ENCODE assay signal across 1 cellular context in the genomic region with DNA sequence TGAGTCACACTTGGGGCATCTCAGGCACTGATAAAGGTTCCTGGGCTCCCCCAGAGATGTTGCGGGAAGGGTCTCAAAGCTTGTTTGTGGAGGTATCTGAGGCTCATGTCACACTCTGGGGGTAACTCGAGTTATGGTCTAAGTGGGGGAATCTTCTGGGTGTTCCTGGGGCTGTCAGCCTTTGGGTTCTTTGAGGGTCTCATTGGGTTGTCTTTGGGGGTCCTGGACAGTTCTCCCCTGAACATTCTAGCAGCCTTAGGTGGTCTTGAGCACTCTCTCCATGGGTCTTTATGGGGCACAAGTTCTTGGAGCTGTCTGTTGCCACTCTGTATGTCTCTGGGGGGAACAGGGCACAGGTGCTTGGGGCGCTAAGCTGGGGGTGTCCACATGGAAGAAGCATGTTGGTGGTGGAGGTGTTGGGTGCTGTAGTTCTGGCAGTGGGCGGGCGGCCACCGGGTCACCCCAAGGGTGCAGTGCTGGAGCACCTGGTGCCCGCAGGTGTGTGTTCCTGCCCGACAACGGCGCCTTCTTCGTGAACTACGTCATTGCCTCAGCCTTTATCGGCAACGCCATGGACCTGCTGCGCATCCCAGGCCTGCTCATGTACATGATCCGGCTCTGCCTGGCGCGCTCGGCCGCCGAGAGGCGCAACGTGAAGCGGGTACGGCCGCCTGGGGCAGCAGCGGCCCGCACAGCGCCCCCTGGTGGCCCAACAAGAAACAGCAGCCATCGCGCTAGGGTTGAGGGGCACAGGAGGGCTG.
TF ChIP-seq lines count a peak whose summit lies in the region.

No MANE protein-coding gene starts in this region.

TF ChIP-seq in K562, 482 proteins besides CTCF, POLR2A, EP300 and RAD21 (continued from another document and continues in another):
- TF ChIP-seq, protein P1, sequence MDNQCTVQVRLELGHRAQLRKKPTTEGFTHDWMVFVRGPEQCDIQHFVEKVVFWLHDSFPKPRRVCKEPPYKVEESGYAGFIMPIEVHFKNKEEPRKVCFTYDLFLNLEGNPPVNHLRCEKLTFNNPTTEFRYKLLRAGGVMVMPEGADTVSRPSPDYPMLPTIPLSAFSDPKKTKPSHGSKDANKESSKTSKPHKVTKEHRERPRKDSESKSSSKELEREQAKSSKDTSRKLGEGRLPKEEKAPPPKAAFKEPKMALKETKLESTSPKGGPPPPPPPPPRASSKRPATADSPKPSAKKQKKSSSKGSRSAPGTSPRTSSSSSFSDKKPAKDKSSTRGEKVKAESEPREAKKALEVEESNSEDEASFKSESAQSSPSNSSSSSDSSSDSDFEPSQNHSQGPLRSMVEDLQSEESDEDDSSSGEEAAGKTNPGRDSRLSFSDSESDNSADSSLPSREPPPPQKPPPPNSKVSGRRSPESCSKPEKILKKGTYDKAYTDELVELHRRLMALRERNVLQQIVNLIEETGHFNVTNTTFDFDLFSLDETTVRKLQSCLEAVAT (IDR thresholded peaks at IDR 0.05): peak in 1 of 2 experiments; percentile 92; a peak in 2 of 4 replicates
- TF ChIP-seq PHF21A (IDR thresholded peaks at IDR 0.05; ENCODE audit: borderline replicate concordance, low read depth): peak; percentile 76; the same call in 1 of the 2 replicates
- TF ChIP-seq RBM15 (IDR thresholded peaks at IDR 0.05; ENCODE audit: insufficient read depth, low read length): no peak
- TF ChIP-seq, protein P2, sequence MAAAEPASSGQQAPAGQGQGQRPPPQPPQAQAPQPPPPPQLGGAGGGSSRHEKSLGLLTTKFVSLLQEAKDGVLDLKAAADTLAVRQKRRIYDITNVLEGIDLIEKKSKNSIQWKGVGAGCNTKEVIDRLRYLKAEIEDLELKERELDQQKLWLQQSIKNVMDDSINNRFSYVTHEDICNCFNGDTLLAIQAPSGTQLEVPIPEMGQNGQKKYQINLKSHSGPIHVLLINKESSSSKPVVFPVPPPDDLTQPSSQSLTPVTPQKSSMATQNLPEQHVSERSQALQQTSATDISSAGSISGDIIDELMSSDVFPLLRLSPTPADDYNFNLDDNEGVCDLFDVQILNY (CRISPR knock-in tag; IDR thresholded peaks at IDR 0.05): peak; percentile 91
- peak; percentile 59 for TF ChIP-seq RBFOX2 (IDR thresholded peaks at IDR 0.05; ENCODE audit: low read depth, low read length)
- TF ChIP-seq ZNF347 (CRISPR knock-in tag; IDR thresholded peaks at IDR 0.05; ENCODE audit: low read depth): no peak
- TF ChIP-seq ESRRB (CRISPR knock-in tag; IDR thresholded peaks at IDR 0.05; ENCODE audit: borderline replicate concordance): no peak
- TF ChIP-seq, protein P3, sequence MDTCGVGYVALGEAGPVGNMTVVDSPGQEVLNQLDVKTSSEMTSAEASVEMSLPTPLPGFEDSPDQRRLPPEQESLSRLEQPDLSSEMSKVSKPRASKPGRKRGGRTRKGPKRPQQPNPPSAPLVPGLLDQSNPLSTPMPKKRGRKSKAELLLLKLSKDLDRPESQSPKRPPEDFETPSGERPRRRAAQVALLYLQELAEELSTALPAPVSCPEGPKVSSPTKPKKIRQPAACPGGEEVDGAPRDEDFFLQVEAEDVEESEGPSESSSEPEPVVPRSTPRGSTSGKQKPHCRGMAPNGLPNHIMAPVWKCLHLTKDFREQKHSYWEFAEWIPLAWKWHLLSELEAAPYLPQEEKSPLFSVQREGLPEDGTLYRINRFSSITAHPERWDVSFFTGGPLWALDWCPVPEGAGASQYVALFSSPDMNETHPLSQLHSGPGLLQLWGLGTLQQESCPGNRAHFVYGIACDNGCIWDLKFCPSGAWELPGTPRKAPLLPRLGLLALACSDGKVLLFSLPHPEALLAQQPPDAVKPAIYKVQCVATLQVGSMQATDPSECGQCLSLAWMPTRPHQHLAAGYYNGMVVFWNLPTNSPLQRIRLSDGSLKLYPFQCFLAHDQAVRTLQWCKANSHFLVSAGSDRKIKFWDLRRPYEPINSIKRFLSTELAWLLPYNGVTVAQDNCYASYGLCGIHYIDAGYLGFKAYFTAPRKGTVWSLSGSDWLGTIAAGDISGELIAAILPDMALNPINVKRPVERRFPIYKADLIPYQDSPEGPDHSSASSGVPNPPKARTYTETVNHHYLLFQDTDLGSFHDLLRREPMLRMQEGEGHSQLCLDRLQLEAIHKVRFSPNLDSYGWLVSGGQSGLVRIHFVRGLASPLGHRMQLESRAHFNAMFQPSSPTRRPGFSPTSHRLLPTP (IDR thresholded peaks at IDR 0.05; ENCODE audit: borderline replicate concordance, extremely low read depth, insufficient read length): no peak
- no peak for TF ChIP-seq KLF1 (tag; IDR thresholded peaks at IDR 0.05)
- no peak for TF ChIP-seq PURB (CRISPR knock-in tag; IDR thresholded peaks at IDR 0.05; ENCODE audit: low read depth)
- 0 out of 2 replicates have a peak, but pooled peaks have one; percentile 73 for TF ChIP-seq RBM14 (IDR thresholded peaks at IDR 0.05; ENCODE audit: borderline replicate concordance, insufficient read depth, low read depth, low read length)
- no peak for TF ChIP-seq BDP1 (IDR thresholded peaks at IDR 0.05; ENCODE audit: insufficient read depth, insufficient read length)
- TF ChIP-seq, protein P4, sequence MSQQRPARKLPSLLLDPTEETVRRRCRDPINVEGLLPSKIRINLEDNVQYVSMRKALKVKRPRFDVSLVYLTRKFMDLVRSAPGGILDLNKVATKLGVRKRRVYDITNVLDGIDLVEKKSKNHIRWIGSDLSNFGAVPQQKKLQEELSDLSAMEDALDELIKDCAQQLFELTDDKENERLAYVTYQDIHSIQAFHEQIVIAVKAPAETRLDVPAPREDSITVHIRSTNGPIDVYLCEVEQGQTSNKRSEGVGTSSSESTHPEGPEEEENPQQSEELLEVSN (IDR thresholded peaks at IDR 0.05; ENCODE audit: borderline replicate concordance in 1 of 2, extremely low read depth in 1 of 2, insufficient read depth in 1 of 2, insufficient read length in 1 of 2, low read depth in 1 of 2, low read length in 1 of 2, poor library complexity in 1 of 2, severe bottlenecking in 1 of 2): peak in 1 of 2 experiments; percentile 48
- TF ChIP-seq TAL1 (IDR thresholded peaks at IDR 0.05): no peak
- TF ChIP-seq CBX3 (IDR thresholded peaks at IDR 0.05; ENCODE audit: borderline replicate concordance in 1 of 2, low read length in 2 of 2): peak in 1 of 2 experiments; percentile 81; a peak in 1 of 3 replicates
- peak; percentile 88 for TF ChIP-seq HNRNPL (IDR thresholded peaks at IDR 0.05; ENCODE audit: low read depth, low read length)
- TF ChIP-seq, protein P5, sequence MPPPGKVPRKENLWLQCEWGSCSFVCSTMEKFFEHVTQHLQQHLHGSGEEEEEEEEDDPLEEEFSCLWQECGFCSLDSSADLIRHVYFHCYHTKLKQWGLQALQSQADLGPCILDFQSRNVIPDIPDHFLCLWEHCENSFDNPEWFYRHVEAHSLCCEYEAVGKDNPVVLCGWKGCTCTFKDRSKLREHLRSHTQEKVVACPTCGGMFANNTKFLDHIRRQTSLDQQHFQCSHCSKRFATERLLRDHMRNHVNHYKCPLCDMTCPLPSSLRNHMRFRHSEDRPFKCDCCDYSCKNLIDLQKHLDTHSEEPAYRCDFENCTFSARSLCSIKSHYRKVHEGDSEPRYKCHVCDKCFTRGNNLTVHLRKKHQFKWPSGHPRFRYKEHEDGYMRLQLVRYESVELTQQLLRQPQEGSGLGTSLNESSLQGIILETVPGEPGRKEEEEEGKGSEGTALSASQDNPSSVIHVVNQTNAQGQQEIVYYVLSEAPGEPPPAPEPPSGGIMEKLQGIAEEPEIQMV (tag; conservative IDR thresholded peaks at IDR 0.05; ENCODE audit: low read depth): no peak
- TF ChIP-seq, protein P6, sequence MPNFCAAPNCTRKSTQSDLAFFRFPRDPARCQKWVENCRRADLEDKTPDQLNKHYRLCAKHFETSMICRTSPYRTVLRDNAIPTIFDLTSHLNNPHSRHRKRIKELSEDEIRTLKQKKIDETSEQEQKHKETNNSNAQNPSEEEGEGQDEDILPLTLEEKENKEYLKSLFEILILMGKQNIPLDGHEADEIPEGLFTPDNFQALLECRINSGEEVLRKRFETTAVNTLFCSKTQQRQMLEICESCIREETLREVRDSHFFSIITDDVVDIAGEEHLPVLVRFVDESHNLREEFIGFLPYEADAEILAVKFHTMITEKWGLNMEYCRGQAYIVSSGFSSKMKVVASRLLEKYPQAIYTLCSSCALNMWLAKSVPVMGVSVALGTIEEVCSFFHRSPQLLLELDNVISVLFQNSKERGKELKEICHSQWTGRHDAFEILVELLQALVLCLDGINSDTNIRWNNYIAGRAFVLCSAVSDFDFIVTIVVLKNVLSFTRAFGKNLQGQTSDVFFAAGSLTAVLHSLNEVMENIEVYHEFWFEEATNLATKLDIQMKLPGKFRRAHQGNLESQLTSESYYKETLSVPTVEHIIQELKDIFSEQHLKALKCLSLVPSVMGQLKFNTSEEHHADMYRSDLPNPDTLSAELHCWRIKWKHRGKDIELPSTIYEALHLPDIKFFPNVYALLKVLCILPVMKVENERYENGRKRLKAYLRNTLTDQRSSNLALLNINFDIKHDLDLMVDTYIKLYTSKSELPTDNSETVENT (CRISPR knock-in tag; IDR thresholded peaks at IDR 0.05): no peak
- peak; percentile 81 for TF ChIP-seq CXXC5 (CRISPR knock-in tag; IDR thresholded peaks at IDR 0.05)
- TF ChIP-seq JUN (IDR thresholded peaks at IDR 0.05; ENCODE audit: borderline replicate concordance, low read depth, low read length): peak; percentile 54; the same call in 1 of the 2 replicates
- no peak for TF ChIP-seq JUN (CRISPR knock-in tag; IDR thresholded peaks at IDR 0.05; ENCODE audit: borderline replicate concordance)
- TF ChIP-seq CBFA2T3 (IDR thresholded peaks at IDR 0.05): peak; percentile 55
- TF ChIP-seq, protein P7, sequence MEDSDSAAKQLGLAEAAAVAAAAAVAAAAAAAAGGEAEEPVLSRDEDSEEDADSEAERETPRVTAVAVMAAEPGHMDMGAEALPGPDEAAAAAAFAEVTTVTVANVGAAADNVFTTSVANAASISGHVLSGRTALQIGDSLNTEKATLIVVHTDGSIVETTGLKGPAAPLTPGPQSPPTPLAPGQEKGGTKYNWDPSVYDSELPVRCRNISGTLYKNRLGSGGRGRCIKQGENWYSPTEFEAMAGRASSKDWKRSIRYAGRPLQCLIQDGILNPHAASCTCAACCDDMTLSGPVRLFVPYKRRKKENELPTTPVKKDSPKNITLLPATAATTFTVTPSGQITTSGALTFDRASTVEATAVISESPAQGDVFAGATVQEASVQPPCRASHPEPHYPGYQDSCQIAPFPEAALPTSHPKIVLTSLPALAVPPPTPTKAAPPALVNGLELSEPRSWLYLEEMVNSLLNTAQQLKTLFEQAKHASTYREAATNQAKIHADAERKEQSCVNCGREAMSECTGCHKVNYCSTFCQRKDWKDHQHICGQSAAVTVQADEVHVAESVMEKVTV (CRISPR knock-in tag; IDR thresholded peaks at IDR 0.05): peak; percentile 42
- 0 out of 4 replicates have a peak, but pooled peaks of 1 of the 2 experiments have one; percentile 46 for TF ChIP-seq SRF (CRISPR knock-in tag; IDR thresholded peaks at IDR 0.05)
- TF ChIP-seq ATF7 (IDR thresholded peaks at IDR 0.05): peak; percentile 87
- TF ChIP-seq NEUROD1 (IDR thresholded peaks at IDR 0.05; ENCODE audit: borderline replicate concordance, low read depth, low read length, partially characterized antibody): peak; percentile 35
- TF ChIP-seq, protein P8, sequence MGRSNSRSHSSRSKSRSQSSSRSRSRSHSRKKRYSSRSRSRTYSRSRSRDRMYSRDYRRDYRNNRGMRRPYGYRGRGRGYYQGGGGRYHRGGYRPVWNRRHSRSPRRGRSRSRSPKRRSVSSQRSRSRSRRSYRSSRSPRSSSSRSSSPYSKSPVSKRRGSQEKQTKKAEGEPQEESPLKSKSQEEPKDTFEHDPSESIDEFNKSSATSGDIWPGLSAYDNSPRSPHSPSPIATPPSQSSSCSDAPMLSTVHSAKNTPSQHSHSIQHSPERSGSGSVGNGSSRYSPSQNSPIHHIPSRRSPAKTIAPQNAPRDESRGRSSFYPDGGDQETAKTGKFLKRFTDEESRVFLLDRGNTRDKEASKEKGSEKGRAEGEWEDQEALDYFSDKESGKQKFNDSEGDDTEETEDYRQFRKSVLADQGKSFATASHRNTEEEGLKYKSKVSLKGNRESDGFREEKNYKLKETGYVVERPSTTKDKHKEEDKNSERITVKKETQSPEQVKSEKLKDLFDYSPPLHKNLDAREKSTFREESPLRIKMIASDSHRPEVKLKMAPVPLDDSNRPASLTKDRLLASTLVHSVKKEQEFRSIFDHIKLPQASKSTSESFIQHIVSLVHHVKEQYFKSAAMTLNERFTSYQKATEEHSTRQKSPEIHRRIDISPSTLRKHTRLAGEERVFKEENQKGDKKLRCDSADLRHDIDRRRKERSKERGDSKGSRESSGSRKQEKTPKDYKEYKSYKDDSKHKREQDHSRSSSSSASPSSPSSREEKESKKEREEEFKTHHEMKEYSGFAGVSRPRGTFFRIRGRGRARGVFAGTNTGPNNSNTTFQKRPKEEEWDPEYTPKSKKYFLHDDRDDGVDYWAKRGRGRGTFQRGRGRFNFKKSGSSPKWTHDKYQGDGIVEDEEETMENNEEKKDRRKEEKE (IDR thresholded peaks at IDR 0.05; ENCODE audit: borderline replicate concordance in 1 of 2, control insufficient read depth in 1 of 2, low read depth in 2 of 2, low read length in 1 of 2): peak in 1 of 2 experiments; percentile 53; a peak in 1 of 4 replicates
- peak; percentile 76 for TF ChIP-seq ZBTB7A (IDR thresholded peaks at IDR 0.05; ENCODE audit: borderline replicate concordance, control insufficient read depth, low read depth, low read length)
- TF ChIP-seq SMC3 (conservative IDR thresholded peaks at IDR 0.05; ENCODE audit: insufficient read depth, low read depth, low read length): peak; percentile 98
- TF ChIP-seq ETV5 (CRISPR knock-in tag; IDR thresholded peaks at IDR 0.05; ENCODE audit: low read depth): peak; percentile 14; the same call in 1 of the 2 replicates
- TF ChIP-seq DPF2 (IDR thresholded peaks at IDR 0.05): peak; percentile 45; the same call in 1 of the 2 replicates
- peak; percentile 83 for TF ChIP-seq HNRNPLL (IDR thresholded peaks at IDR 0.05; ENCODE audit: low read depth, low read length, poor library complexity, severe bottlenecking)
- no peak for TF ChIP-seq ZNF239 (CRISPR knock-in tag; IDR thresholded peaks at IDR 0.05)
- TF ChIP-seq CTBP1 (IDR thresholded peaks at IDR 0.05; ENCODE audit: borderline replicate concordance): peak; percentile 97
- TF ChIP-seq MAZ (CRISPR knock-in tag; conservative IDR thresholded peaks at IDR 0.05 in 1 of 2, IDR thresholded peaks at IDR 0.05 in 1 of 2): peak; percentile 42 to 87; a peak in 2 of 4 replicates
- no peak for TF ChIP-seq SIN3B (IDR thresholded peaks at IDR 0.05; ENCODE audit: low read depth)
- TF ChIP-seq, protein P9, sequence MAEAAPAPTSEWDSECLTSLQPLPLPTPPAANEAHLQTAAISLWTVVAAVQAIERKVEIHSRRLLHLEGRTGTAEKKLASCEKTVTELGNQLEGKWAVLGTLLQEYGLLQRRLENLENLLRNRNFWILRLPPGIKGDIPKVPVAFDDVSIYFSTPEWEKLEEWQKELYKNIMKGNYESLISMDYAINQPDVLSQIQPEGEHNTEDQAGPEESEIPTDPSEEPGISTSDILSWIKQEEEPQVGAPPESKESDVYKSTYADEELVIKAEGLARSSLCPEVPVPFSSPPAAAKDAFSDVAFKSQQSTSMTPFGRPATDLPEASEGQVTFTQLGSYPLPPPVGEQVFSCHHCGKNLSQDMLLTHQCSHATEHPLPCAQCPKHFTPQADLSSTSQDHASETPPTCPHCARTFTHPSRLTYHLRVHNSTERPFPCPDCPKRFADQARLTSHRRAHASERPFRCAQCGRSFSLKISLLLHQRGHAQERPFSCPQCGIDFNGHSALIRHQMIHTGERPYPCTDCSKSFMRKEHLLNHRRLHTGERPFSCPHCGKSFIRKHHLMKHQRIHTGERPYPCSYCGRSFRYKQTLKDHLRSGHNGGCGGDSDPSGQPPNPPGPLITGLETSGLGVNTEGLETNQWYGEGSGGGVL (CRISPR knock-in tag; IDR thresholded peaks at IDR 0.05): no peak
- no peak for TF ChIP-seq ATF1 (CRISPR knock-in tag; IDR thresholded peaks at IDR 0.05)
- peak; percentile 73 for TF ChIP-seq ATF1 (tag; IDR thresholded peaks at IDR 0.05)
- 0 out of 2 replicates have a peak, but pooled peaks have one; percentile 23 for TF ChIP-seq CREB1 (IDR thresholded peaks at IDR 0.05)
- peak; percentile 81 for TF ChIP-seq CREB1 (CRISPR knock-in tag; IDR thresholded peaks at IDR 0.05)
